ENCODE assay signal across 8 cellular contexts in the genomic region with DNA sequence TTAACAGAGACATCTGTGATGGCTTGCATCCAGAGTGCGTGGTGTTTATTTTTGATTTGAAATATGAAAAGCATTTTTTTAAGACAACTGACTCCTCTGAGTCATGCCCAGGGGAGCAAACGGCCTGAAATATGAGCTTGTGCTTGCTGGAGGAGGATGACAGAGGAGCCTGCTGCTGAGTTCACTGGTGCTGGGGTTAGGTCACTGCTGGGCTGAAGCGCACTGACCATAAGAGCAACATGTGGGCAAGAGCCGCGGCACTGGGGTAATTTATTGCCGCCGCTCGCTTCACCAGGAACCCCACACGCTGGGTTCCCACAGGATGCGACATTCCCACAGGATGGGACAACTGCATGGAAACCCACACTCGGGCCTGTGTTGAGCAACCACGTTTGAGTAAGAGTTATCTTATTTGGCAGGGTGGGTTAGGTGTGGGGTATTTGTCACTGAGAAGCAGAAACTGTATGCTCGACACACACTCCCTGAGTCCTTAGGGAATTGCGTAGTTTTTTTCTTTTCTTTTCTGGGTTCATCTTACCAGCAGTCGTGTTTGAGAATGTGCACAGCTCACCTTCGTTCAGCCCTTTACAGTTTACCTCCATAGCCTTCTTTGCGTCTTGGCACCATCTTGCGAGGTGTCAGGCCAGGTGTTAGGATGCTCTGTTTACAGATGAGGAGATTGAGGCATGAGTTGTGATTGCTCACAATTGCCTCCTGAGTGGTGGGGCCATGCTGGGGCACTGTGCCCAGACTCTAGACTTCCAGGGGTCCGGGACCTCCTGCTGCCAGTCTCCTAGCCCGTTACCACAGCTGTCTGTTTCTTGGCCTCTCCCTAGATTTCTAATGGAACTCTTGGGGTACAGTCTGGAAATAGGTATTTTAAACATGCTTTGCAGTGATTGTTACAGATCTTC.
DNase-seq lines count a peak whose midpoint lies in the region; ATAC-seq and TF ChIP-seq lines count a peak whose summit lies in the region.

No MANE protein-coding gene starts in this region.

- peak overlapping the region in 5 of 6 donors; percentile 30 to 94 (median 86) for H3K27ac Mint-ChIP-seq in naive B cell

- peaks cover 0 to 12% of the 10 kb centered on the region in 2 donors for H3K36me3 Mint-ChIP-seq in naive B cell

- intact Hi-C loops in dorsolateral prefrontal cortex (cut with DNase I) = no loop called here

- H3K4me1 Mint-ChIP-seq in naive B cell = peaks cover 60 to 92% (median 92%) of the 10 kb centered on the region in 3 donors

- H3K4me3 Mint-ChIP-seq in naive B cell = peak overlapping the region in 4 of 8 donors; percentile 11 to 59 (median 40)

- no peak for ATAC-seq in naive B cell (ENCODE audit: low read depth in 2 of 2)
- no peak for ATAC-seq in GM18867 (IDR thresholded peaks at IDR 0.05; ENCODE audit: unreplicated experiment)

- no peaks in the 10 kb centered on the region for H3K27me3 Mint-ChIP-seq in naive B cell

- peak overlapping the region in 7 of 59 donors; percentile 6 to 35 (median 21) for H3K4me3 ChIP-seq in dorsolateral prefrontal cortex

- no peaks in the 10 kb centered on the region for H3K9me3 Mint-ChIP-seq in naive B cell

- H3K27me3 ChIP-seq in dorsolateral prefrontal cortex = no peaks in the 10 kb centered on the region

- peak overlapping the region in 51 of 59 donors; percentile 25 to 85 (median 73) for H3K27ac ChIP-seq in dorsolateral prefrontal cortex

- no peak for TF ChIP-seq CTCF in dorsolateral prefrontal cortex (IDR thresholded peaks at IDR 0.05 in 54 of 56, conservative IDR thresholded peaks at IDR 0.05 in 2 of 56; ENCODE audit: low read depth in 1 of 56, partially characterized antibody in 56 of 56)

- DNase-seq in DMS 273 (lab: John Stamatoyannopoulos, UW; ENCODE audit: unreplicated experiment) (peak; percentile 33), NCI-H69 (lab: John Stamatoyannopoulos, UW) (peak; percentile 77), dorsolateral prefrontal cortex (peak in 1 of 10 donors; percentile 31), naive B cell (no peak), LoVo (ENCODE audit: low spot score) (no peak), globus pallidus (ENCODE audit: low spot score) (no peak)
- no peak for DNase-seq in stimulated activated naive CD4-positive, alpha-beta T cell treated with Interleukin-2 at 50 U/mL for 16 hours (lab: John Stamatoyannopoulos, UW)

Comparison
In these comparisons a context has a peak if more than half of its experiments do, and no peak if none do; other contexts are left out.
1. DNase-seq: peak in DMS 273 (single experiment) and NCI-H69 (single experiment); none in naive B cell (single experiment), LoVo (single experiment), globus pallidus (single experiment) and stimulated activated naive CD4-positive, alpha-beta T cell treated with Interleukin-2 at 50 U/mL for 16 hours (single experiment).